ENCODE assay signal across 27 cellular contexts in genomic region chr6:7317538-7317937, GRCh38. TPM values are rescaled to one million over a fixed set of nuclear protein-coding genes. Genes with fewer than 3 reads are reported as not detected.
DNase-seq lines count a peak whose midpoint lies in the region; ATAC-seq, FAIRE-seq and TF ChIP-seq lines count a peak whose summit lies in the region.
"Had no signal": no experiment of that assay in that cellular context is flagged by ENCODE, and none has a peak within 500 bp of the region (broad histone marks: within the 10 kb centered on the region; RNA-seq: fewer than 3 reads in every experiment).

No MANE protein-coding gene starts in this region.

- POLR2A ChIA-PET in HepG2 (lab: Yijun Ruan, JAX): interaction anchor here (1.2 kb wide), 1 partner anchor 72 kb away, joined by 4 read pairs; the partner anchor contains the start of genes CAGE1 and RIOK1

- H3K79me2 ChIP-seq in HepG2 (ENCODE audit: insufficient read depth, low read length) (peaks cover 5% of the 10 kb centered on the region), astrocyte (ENCODE audit: insufficient read depth, low read length) (peaks cover 5% of the 10 kb centered on the region)

- H3K27me3 Mint-ChIP-seq in astrocyte (ENCODE audit: low read depth, unreplicated experiment) (no peaks in the 10 kb centered on the region), nephron (ENCODE audit: low read depth) (no peaks in the 10 kb centered on the region)

- ATAC-seq in HepG2 (no peak), right lobe of liver (no peak)
- ATAC-seq: GM12878 had no signal

- H3K9me3 ChIP-seq in HepG2 (ENCODE audit: low read length) (no peaks in the 10 kb centered on the region), right lobe of liver (no peaks in the 10 kb centered on the region), astrocyte (ENCODE audit: insufficient read depth, low read depth, low read length) (no peaks in the 10 kb centered on the region)
- H3K9me3 ChIP-seq: BE2C had no signal

- no TSS peak for BruUV-seq in HepG2 (replicated peaks; lab: Mats Ljungman, UMichigan)

- H3K4me2 ChIP-seq in HepG2 (ENCODE audit: low read depth, low read length) (no peak overlapping the region), astrocyte (ENCODE audit: low read length) (no peak overlapping the region)
- H3K4me2 ChIP-seq: BLaER1 had no signal

- H3K4me1 Mint-ChIP-seq in astrocyte (ENCODE audit: low read depth, unreplicated experiment) (peaks cover 2% of the 10 kb centered on the region), nephron (no peaks in the 10 kb centered on the region)

- no peak for TF ChIP-seq RAD21 in HepG2 (CRISPR knock-in tag; IDR thresholded peaks at IDR 0.05)

- H3K36me3 ChIP-seq in HepG2 (replicated peaks in 1 of 2; ENCODE audit: control insufficient read depth in 1 of 2, insufficient read depth in 2 of 2, low read length in 2 of 2) (no peaks in the 10 kb centered on the region), right lobe of liver (no peaks in the 10 kb centered on the region), astrocyte (ENCODE audit: insufficient read depth, low read length) (no peaks in the 10 kb centered on the region)
- H3K36me3 ChIP-seq: BE2C, BLaER1 had no signal

- H3K9ac ChIP-seq in HepG2 (ENCODE audit: insufficient read depth, low read depth, low read length) (no peak overlapping the region), astrocyte (ENCODE audit: low read length) (no peak overlapping the region)
- H3K9ac ChIP-seq: BLaER1 had no signal

- TF ChIP-seq POLR2A in HepG2 (IDR thresholded peaks at IDR 0.05; ENCODE audit: insufficient read depth in 1 of 2, low read depth in 2 of 2, low read length in 2 of 2): no peak
- TF ChIP-seq POLR2A in right lobe of liver (IDR thresholded peaks at IDR 0.05): no peak

- in situ Hi-C loops in HepG2 (cut with HindIII; ENCODE audit: extremely low pct_ligation_motif_present, low pct_unique_long_range_greater_than_20kb): no loop called here

- H3K9me3 Mint-ChIP-seq in astrocyte (ENCODE audit: unreplicated experiment) (no peaks in the 10 kb centered on the region), nephron (no peaks in the 10 kb centered on the region)
- H3K9me3 Mint-ChIP-seq: CD4-positive, alpha-beta memory T cell; CD8-positive, alpha-beta memory T cell had no signal

- no peak overlapping the region for H3K4me3 ChIP-seq in HepG2 (replicated peaks in 1 of 3; ENCODE audit: insufficient read depth in 1 of 3, low read depth in 2 of 3, low read length in 3 of 3)
- no peak overlapping the region for H3K4me3 ChIP-seq in right lobe of liver
- no peak overlapping the region for H3K4me3 ChIP-seq in astrocyte (ENCODE audit: insufficient read depth, low read depth, low read length)
- H3K4me3 ChIP-seq: BLaER1, GM12878 had no signal

- TF ChIP-seq EP300 in HepG2 (IDR thresholded peaks at IDR 0.05; ENCODE audit: low read depth in 2 of 2, low read length in 2 of 2) (no peak), HepG2 (CRISPR knock-in tag; IDR thresholded peaks at IDR 0.05; ENCODE audit: borderline replicate concordance) (no peak)

- DNase-seq in HepG2 (ENCODE audit: low spot score) (no peak), right lobe of liver (no peak), astrocyte (ENCODE audit: low read depth) (no peak), pons (ENCODE audit: low spot score) (no peak)
- no peak for DNase-seq in stimulated activated CD4-positive, alpha-beta T cell treated with anti-CD3 and anti-CD28 coated beads, Interleukin-4, amount 100 ng/mL, for 4 hours
- DNase-seq: 8988T; ACHN; BE2C; C1 segment of cervical spinal cord; CD4-positive, alpha-beta memory T cell; CD4-positive, CD25-positive, alpha-beta regulatory T cell; CD8-positive, alpha-beta memory T cell; COR-L47; DMS 273 treated with DMSO at 0.1 percent for 48 hours; DMS153; DMS53; DMS79; DND-41; EL; GDM1 had no signal

- CTCF ChIA-PET in HepG2 (lab: Yijun Ruan, JAX; ENCODE audit: low intra/inter-chr PET ratio, low total read pairs): no interaction called here

- H3K27ac ChIP-seq in HepG2 (ENCODE audit: extremely low read length, insufficient read depth, low read length): no peak overlapping the region
- no peak overlapping the region for H3K27ac ChIP-seq in right lobe of liver
- H3K27ac ChIP-seq in astrocyte (ENCODE audit: low read depth, low read length): no peak overlapping the region
- H3K27ac ChIP-seq: BLaER1 had no signal

- TF ChIP-seq CTCF in HepG2 (CRISPR knock-in tag; IDR thresholded peaks at IDR 0.05) (no peak), right lobe of liver (IDR thresholded peaks at IDR 0.05) (no peak), astrocyte (IDR thresholded peaks at IDR 0.05; ENCODE audit: insufficient read depth, low read depth, low read length) (no peak), nephron (IDR thresholded peaks at IDR 0.05; ENCODE audit: unreplicated experiment in 3 of 3) (no peak)

- H3K4me1 ChIP-seq in HepG2 (ENCODE audit: insufficient read depth, low read length): peaks cover 41% of the 10 kb centered on the region
- H3K4me1 ChIP-seq in right lobe of liver: no peaks in the 10 kb centered on the region
- H3K4me1 ChIP-seq in astrocyte (ENCODE audit: insufficient read depth, low read length): peaks cover 4% of the 10 kb centered on the region
- H3K4me1 ChIP-seq: BE2C had no signal

- no peaks in the 10 kb centered on the region; a peak in 1 of 5 replicates for H3K27me3 ChIP-seq in HepG2 (ENCODE audit: control insufficient read depth in 1 of 2, insufficient read depth in 2 of 2, low read length in 2 of 2)
- H3K27me3 ChIP-seq in right lobe of liver: no peaks in the 10 kb centered on the region
- H3K27me3 ChIP-seq in astrocyte (ENCODE audit: insufficient read depth, low read length): no peaks in the 10 kb centered on the region
- H3K27me3 ChIP-seq: BE2C, BLaER1 had no signal

- 85% methylated on average over 9 of the region's 9 CpGs for WGBS in HepG2 (ENCODE audit: low lambda C conversion rate)
- WGBS in right lobe of liver (ENCODE audit: insufficient coverage, low coverage, low lambda C conversion rate, missing lambda C conversion rate): 84% methylated on average over 9 of the region's 9 CpGs

- H3K4me3 Mint-ChIP-seq in astrocyte (ENCODE audit: unreplicated experiment) (no peak overlapping the region), nephron (peak overlapping the region in 2 of 3 experiments; percentile 38 to 46)
- H3K4me3 Mint-ChIP-seq: CD14-positive monocyte; CD4-positive, alpha-beta memory T cell had no signal

- no peak for FAIRE-seq in HepG2 (lab: Jason Lieb, UNC)
- no peak for FAIRE-seq in astrocyte (lab: Jason Lieb, UNC)
- FAIRE-seq: A204.1, GM12878, GM12892, GM18507 had no signal

- intact Hi-C loops in HepG2 (cut with micrococcal nuclease; ENCODE audit: unreplicated experiment) (no loop called here), right lobe of liver (cut with DNase I) (no loop called here)

- H3K27ac Mint-ChIP-seq in astrocyte (ENCODE audit: unreplicated experiment) (peak overlapping the region; percentile 30), nephron (peak overlapping the region in 1 of 3 experiments; percentile 74)
- H3K27ac Mint-ChIP-seq: CD4-positive, alpha-beta memory T cell; CD4-positive, CD25-positive, alpha-beta regulatory T cell had no signal

- H4K20me1 ChIP-seq in HepG2 (ENCODE audit: insufficient read depth, low read length) (no peaks in the 10 kb centered on the region), astrocyte (ENCODE audit: insufficient read depth, low read length) (no peaks in the 10 kb centered on the region)

- H2AFZ ChIP-seq in HepG2 (ENCODE audit: low read length): no peak overlapping the region
- H2AFZ ChIP-seq in astrocyte (ENCODE audit: low read depth, low read length): no peak overlapping the region

- no peaks in the 10 kb centered on the region for H3K36me3 Mint-ChIP-seq in astrocyte (ENCODE audit: low read depth, unreplicated experiment)
- no peaks in the 10 kb centered on the region for H3K36me3 Mint-ChIP-seq in nephron (ENCODE audit: low read depth)
- H3K36me3 Mint-ChIP-seq: CD4-positive, CD25-positive, alpha-beta regulatory T cell had no signal

TF ChIP-seq in HepG2, 621 proteins besides CTCF, POLR2A, EP300 and RAD21 (continues in another document):
- TF ChIP-seq ATF7 (IDR thresholded peaks at IDR 0.05) (peak; percentile 97), ATF7 (CRISPR knock-in tag; IDR thresholded peaks at IDR 0.05) (no peak), E2F5 (CRISPR knock-in tag; conservative IDR thresholded peaks at IDR 0.05) (no peak), CREB1 (IDR thresholded peaks at IDR 0.05) (peak; percentile 83), CREB1 (CRISPR knock-in tag; IDR thresholded peaks at IDR 0.05) (no peak), SKI (IDR thresholded peaks at IDR 0.05; ENCODE audit: partially characterized antibody) (no peak)

RNA-seq across cellular contexts. Expression of gene SSR1, which starts 4.5 kb away (rescaled TPM):
- total RNA-seq in HepG2 (2016; rRNA removed; fragmentation: Illumina TruSeq; extraction: Trizol) (208 and 243 TPM in 2 replicates), right lobe of liver (100 to 1,000 TPM in 2 of 6 experiments, 10 to 100 TPM in 4; 60.8 to 110 (median 90.5) TPM), astrocyte (289 and 310 TPM in 2 replicates)
- total RNA-seq in HepG2 (2016; cell fraction: cytosol; rRNA removed; fragmentation: Illumina TruSeq; extraction: Trizol; ENCODE audit: low read depth): 39.6 and 42.9 TPM in 2 replicates
- 200 and 237 TPM in 2 replicates for total RNA-seq in HepG2 (2016; cell fraction: insoluble cytoplasmic fraction; rRNA removed; fragmentation: Illumina TruSeq; extraction: Trizol)
- 91.8 and 97.7 TPM in 2 replicates for total RNA-seq in HepG2 (2016; cell fraction: membrane; rRNA removed; fragmentation: Illumina TruSeq; extraction: Trizol)
- 235 and 275 TPM in 2 replicates for total RNA-seq in HepG2 (2016; cell fraction: nucleus; rRNA removed; fragmentation: Illumina TruSeq; extraction: Trizol)
- polyA plus RNA-seq in HepG2 (2011; rRNA removed): 135 and 203 TPM in 2 replicates
- 77.3 and 119 TPM in 2 replicates for polyA plus RNA-seq in HepG2 (2011; cell fraction: cytosol; rRNA removed)
- polyA plus RNA-seq in HepG2 (2011; cell fraction: nucleus; rRNA removed): 28.6 and 39.3 TPM in 2 replicates
- polyA plus RNA-seq in HepG2 (2012): 148 and 179 TPM in 2 replicates
- polyA plus RNA-seq in HepG2 (2016; cell fraction: cytosol; fragmentation: Illumina TruSeq; extraction: Trizol; ENCODE audit: low read depth): 33.8 and 41.9 TPM in 2 replicates
- polyA plus RNA-seq in HepG2 (2016; cell fraction: insoluble cytoplasmic fraction; fragmentation: Illumina TruSeq; extraction: Trizol; ENCODE audit: low read depth): 176 and 181 TPM in 2 replicates
- 64.9 and 66.7 TPM in 2 replicates for polyA plus RNA-seq in HepG2 (2016; cell fraction: membrane; fragmentation: Illumina TruSeq; extraction: Trizol; ENCODE audit: low read depth)
- polyA plus RNA-seq in HepG2 (2016; cell fraction: nucleus; fragmentation: Illumina TruSeq; extraction: Trizol; ENCODE audit: insufficient read depth, low read depth): 275 and 279 TPM in 2 replicates
- 76.5 and 121 TPM in 2 replicates for polyA minus RNA-seq in HepG2 (2011; rRNA and poly(A)+ RNA removed; ENCODE audit: low replicate concordance)
- 135 and 140 TPM in 2 replicates for polyA minus RNA-seq in HepG2 (2011; cell fraction: cytosol; rRNA and poly(A)+ RNA removed)
- 83.2 and 87.0 TPM in 2 replicates for polyA minus RNA-seq in HepG2 (2011; cell fraction: nucleus; rRNA and poly(A)+ RNA removed)
